Comparison of ENCODE assay signal across 23 cellular contexts in the genomic region with DNA sequence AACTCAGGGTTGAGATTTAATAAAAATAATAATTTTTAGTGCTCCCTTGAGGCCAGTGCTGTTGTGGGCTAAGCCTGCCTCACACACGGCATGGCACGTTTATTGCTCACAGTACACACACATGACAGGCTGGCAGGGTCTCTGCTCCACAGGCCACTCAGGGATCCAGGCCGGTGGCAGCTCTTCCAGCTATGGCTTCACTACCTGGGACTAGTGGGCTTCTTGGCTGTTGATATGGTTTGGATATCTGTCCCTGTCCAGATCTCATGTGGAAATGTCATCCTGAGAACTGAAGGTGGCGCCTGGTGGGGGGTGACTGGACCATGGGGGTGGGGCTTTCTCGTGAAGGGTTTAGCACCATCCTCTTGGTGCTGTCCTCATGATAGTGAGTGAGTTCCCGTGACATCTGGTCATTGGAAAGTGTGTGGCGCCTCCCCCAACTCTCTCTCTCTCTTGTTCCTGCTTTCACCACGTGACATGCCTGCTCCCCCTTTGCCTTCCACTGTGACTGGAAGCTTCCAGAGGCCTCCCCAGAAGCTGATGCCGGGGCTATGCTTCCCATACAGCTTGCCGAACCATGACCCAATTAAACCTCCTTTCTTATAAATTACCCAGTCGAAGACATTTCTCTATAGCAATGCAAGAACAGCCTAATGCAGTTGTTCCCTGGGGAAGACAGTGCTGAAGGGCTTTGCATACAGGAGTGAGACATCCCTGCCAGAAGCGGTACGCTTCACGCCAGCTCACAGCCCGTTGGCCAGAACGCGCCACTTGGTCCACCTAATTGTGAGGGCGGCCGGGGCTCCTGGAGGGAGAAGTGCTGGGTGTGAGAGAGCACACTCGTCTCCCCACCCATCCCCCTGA.
"Had no signal": no experiment of that assay in that cellular context is flagged by ENCODE, and none has a peak within 500 bp of the region (broad histone marks: within the 10 kb centered on the region; RNA-seq: fewer than 3 reads in every experiment).

No MANE protein-coding gene starts in this region.

- H3K4me1 ChIP-seq: left ventricle myocardium inferior, pancreas, prostate gland, suprapubic skin, thyroid gland, uterus had no signal

- H3K27ac ChIP-seq: dorsolateral prefrontal cortex, hepatocyte, left ventricle myocardium inferior, pancreas, prostate gland, suprapubic skin, thyroid gland, uterus had no signal

- FAIRE-seq: kidney, pancreas had no signal

- H2AFZ ChIP-seq: hepatocyte had no signal

- H3K4me2 ChIP-seq: hepatocyte, smooth muscle cell had no signal

- H3K9me3 ChIP-seq: left ventricle myocardium inferior, pancreas, prostate gland, suprapubic skin, thyroid gland, uterus had no signal

- DNase-seq: cortex of kidney; dorsolateral prefrontal cortex; effector CD8-positive, alpha-beta T cell; foreskin melanocyte; kidney; left cardiac atrium; left ventricle myocardium inferior; mesenchymal stem cell; naive thymus-derived CD4-positive, alpha-beta T cell; nephron progenitor cell; nucleus accumbens; pancreas; stimulated activated CD4-positive, alpha-beta T cell treated with anti-CD3 and anti-CD28 coated beads, Interleukin-4, amount 100 ng/mL, for 1 hour; stimulated activated CD8-positive, alpha-beta memory T cell treated with anti-CD3 and anti-CD28 coated beads, Interleukin-4, amount 100 ng/mL, for 48 hours; stimulated activated naive CD8-positive, alpha-beta T cell treated with anti-CD3 and anti-CD28 coated beads, Interleukin-15, Interleukin-2, amounts not matched to agents 100 U/mL and 50 U/mL, for 24 hours; thyroid gland; uterus had no signal

- H3K79me2 ChIP-seq: hepatocyte had no signal

- H3K36me3 ChIP-seq: left ventricle myocardium inferior, pancreas, prostate gland, suprapubic skin, thyroid gland, uterus had no signal

- H3K4me3 ChIP-seq: dorsolateral prefrontal cortex, hepatocyte, left ventricle myocardium inferior, lung, pancreas, prostate gland, smooth muscle cell, suprapubic skin, thyroid gland, uterus had no signal

- ATAC-seq: left cardiac atrium; naive thymus-derived CD4-positive, alpha-beta T cell; pancreas; stimulated activated effector memory CD8-positive, alpha-beta T cell treated with anti-CD3 and anti-CD28 coated beads, Interleukin-12 subunit alpha, Interleukin-12 subunit beta, amount 100 ng/mL, for 72 hours; stimulated activated naive CD8-positive, alpha-beta T cell treated with anti-CD3 and anti-CD28 coated beads, Interleukin-15, Interleukin-2, amounts not matched to agents 100 U/mL and 50 U/mL, for 24 hours had no signal

- H3K27me3 ChIP-seq: hepatocyte, pancreas, thyroid gland, uterus had no signal
